Comparison of ENCODE assay signal across 24 cellular contexts in the genomic region with DNA sequence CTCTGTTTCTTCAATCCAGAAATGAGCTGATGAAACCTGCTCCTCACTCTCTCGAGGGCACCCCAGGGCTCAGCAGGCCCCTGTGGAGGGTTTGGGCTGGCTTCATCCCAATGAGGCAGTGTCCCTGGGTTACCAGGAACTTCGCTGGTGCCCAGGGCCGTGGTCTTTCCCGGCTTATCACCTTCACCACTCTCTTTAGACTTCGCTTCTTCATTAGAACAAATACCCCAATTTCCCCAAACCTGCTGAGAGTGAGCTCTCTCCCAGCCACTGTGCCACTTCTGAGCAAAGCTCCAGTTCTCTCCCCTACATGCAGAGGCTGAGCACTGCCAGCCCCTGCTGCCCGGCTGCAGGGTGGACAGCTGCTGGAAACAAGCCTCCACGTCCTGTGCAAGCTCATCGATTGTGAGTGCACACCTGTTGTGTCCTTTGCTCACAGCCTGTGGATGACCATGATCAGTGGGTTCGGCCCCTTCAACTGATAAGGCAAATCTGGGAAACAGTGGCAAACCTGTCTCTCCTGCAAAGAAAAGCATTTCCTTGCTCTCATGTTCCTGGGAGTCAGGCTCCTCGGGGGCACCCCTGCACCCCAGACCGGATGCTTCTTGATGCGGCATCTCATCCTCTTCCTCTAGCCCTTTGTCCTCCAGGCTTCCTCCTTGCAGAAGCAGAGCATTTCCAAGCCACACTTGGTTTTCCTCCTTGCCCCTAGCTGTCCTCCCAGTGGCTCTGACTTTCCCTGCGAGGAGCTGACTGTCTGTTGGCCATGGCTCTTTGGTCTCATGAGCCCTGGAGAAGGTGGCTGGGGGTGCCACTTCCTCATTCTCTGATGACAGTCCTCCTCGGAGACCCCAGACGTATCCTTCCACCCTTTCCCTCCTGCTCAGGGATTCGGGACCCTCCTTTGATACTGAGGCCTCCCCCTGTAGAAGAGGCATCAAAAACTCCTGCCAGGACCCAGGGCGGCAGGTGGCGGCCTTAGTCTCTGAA. TPM values are rescaled to one million over a fixed set of nuclear protein-coding genes. Genes with fewer than 3 reads are reported as not detected.
DNase-seq lines count a peak whose midpoint lies in the region; ATAC-seq, FAIRE-seq and TF ChIP-seq lines count a peak whose summit lies in the region.
"Had no signal": no experiment of that assay in that cellular context is flagged by ENCODE, and none has a peak within 500 bp of the region (broad histone marks: within the 10 kb centered on the region; RNA-seq: fewer than 3 reads in every experiment).

No MANE protein-coding gene starts in this region.

- no peak overlapping the region for H3K14ac ChIP-seq in neuronal stem cell (ENCODE audit: low read length)

- no peak for TF ChIP-seq CTCF in K562 (IDR thresholded peaks at IDR 0.05 in 2 of 3, conservative IDR thresholded peaks at IDR 0.05 in 1 of 3; ENCODE audit: insufficient read depth in 2 of 3, low read depth in 1 of 3, low read length in 3 of 3)
- no peak for TF ChIP-seq CTCF in upper lobe of right lung (IDR thresholded peaks at IDR 0.05)

- no peaks in the 10 kb centered on the region for H3K4me1 ChIP-seq in right cardiac atrium (ENCODE audit: control insufficient read depth, insufficient read depth, low read length)
- H3K4me1 ChIP-seq in K562 (replicated peaks in 1 of 2; ENCODE audit: control insufficient read depth in 2 of 2, insufficient read depth in 2 of 2, low read length in 2 of 2): no peaks in the 10 kb centered on the region
- peaks cover 0 to 1% of the 10 kb centered on the region in 2 donors for H3K4me1 ChIP-seq in neuronal stem cell (ENCODE audit: control insufficient read depth in 2 of 2, insufficient read depth in 1 of 2, low read depth in 1 of 2, low read length in 2 of 2)
- no peaks in the 10 kb centered on the region for H3K4me1 ChIP-seq in upper lobe of right lung

- H4K91ac ChIP-seq in neuronal stem cell (ENCODE audit: low read depth, low read length, poor library complexity): no peak overlapping the region

- no peak for ATAC-seq in right cardiac atrium
- no peak for ATAC-seq in K562
- ATAC-seq in upper lobe of right lung: no peak
- ATAC-seq in HG03469 (IDR thresholded peaks at IDR 0.05; ENCODE audit: unreplicated experiment): no peak
- ATAC-seq in GM21367 (IDR thresholded peaks at IDR 0.05; ENCODE audit: unreplicated experiment): no peak

- H3K27me3 ChIP-seq in right cardiac atrium (ENCODE audit: control insufficient read depth, insufficient read depth) (no peaks in the 10 kb centered on the region), K562 (ENCODE audit: control insufficient read depth in 2 of 2, insufficient read depth in 2 of 2, low read length in 2 of 2) (peaks cover 0 to 9% of the 10 kb centered on the region in 2 experiments; a peak in 1 of 5 replicates), neuronal stem cell (ENCODE audit: control insufficient read depth in 3 of 3, insufficient read depth in 3 of 3, low read depth in 1 of 3, low read length in 3 of 3) (peaks cover 0 to 11% (median 0%) of the 10 kb centered on the region in 3 experiments), upper lobe of right lung (no peaks in the 10 kb centered on the region)

- H3K79me1 ChIP-seq in neuronal stem cell (ENCODE audit: low read depth, low read length): no peaks in the 10 kb centered on the region

- no peak overlapping the region for H3K23ac ChIP-seq in neuronal stem cell (ENCODE audit: low read depth, low read length, poor library complexity)

- no peak for FAIRE-seq in K562 (lab: Jason Lieb, UNC)
- FAIRE-seq: H54 had no signal

- TF ChIP-seq POLR2A in K562 (conservative IDR thresholded peaks at IDR 0.05): no peak

- no TSS peak for BruUV-seq in K562 (replicated peaks; lab: Mats Ljungman, UMichigan)

- DNase-seq in cardiac septum (ENCODE audit: low spot score): peak; percentile 68
- DNase-seq in right cardiac atrium: no peak
- no peak for DNase-seq in K562 (ENCODE audit: extremely low read depth in 1 of 4, low spot score in 3 of 4)
- DNase-seq in neuronal stem cell (ENCODE audit: low spot score): no peak
- peak; percentile 49 for DNase-seq in upper lobe of right lung
- no peak for DNase-seq in T-helper 2 cell
- DNase-seq: AML-193; GDM1; HFFc6; KG1; NCI-H1092; NCI-H1436; NCI-H187 treated with DMSO at 0.1 percent for 48 hours; NCI-H2107; NCI-H510A; NK-92 treated with Interleukin-12 subunit alpha and Interleukin-12 subunit beta, amount 100 ng/mL, for 24 hours; SIG-M5 had no signal

- H3K4me3 ChIP-seq in right cardiac atrium (ENCODE audit: low read length): no peak overlapping the region
- H3K4me3 ChIP-seq in K562: no peak overlapping the region
- H3K4me3 ChIP-seq in neuronal stem cell (ENCODE audit: low read length in 2 of 2): no peak overlapping the region
- H3K4me3 ChIP-seq in upper lobe of right lung: no peak overlapping the region

- no peak overlapping the region for H2BK12ac ChIP-seq in neuronal stem cell (ENCODE audit: low read length)

- H3K36me3 ChIP-seq in K562 (ENCODE audit: control insufficient read depth, insufficient read depth, low read length) (no peaks in the 10 kb centered on the region), neuronal stem cell (replicated peaks in 1 of 2; ENCODE audit: control insufficient read depth in 2 of 2, insufficient read depth in 2 of 2, low read length in 2 of 2) (no peaks in the 10 kb centered on the region), upper lobe of right lung (no peaks in the 10 kb centered on the region)

- no peak for TF ChIP-seq EP300 in K562 (IDR thresholded peaks at IDR 0.05; ENCODE audit: low read length)

- in situ Hi-C loops in K562 (cut with MboI): no loop called here

- H3K9ac ChIP-seq in K562 (ENCODE audit: insufficient read depth in 1 of 2, low read depth in 2 of 2, low read length in 2 of 2) (no peak overlapping the region), neuronal stem cell (ENCODE audit: low read depth, low read length, poor library complexity) (no peak overlapping the region)

- H2BK5ac ChIP-seq in neuronal stem cell (ENCODE audit: low read length): no peak overlapping the region

- H2AFZ ChIP-seq in K562 (ENCODE audit: low read depth, low read length) (no peak overlapping the region), neuronal stem cell (ENCODE audit: low read length) (no peak overlapping the region)

- no peaks in the 10 kb centered on the region for H3K9me1 ChIP-seq in K562 (ENCODE audit: control insufficient read depth, insufficient read depth, low read length)

- POLR2A ChIA-PET in K562 (lab: Yijun Ruan, JAX): interaction anchor here (0.6 kb wide), 2 partner anchors 17 to 20 kb away, joined by 3 read pairs; no protein-coding TSS in a partner anchor

- no peak overlapping the region for H2BK15ac ChIP-seq in neuronal stem cell (ENCODE audit: low read length)

- H3K9me3 ChIP-seq in right cardiac atrium (ENCODE audit: control insufficient read depth, low read length) (no peaks in the 10 kb centered on the region), K562 (replicated peaks; ENCODE audit: control insufficient read depth, insufficient read depth, low read depth, low read length) (0 out of 2 replicates have a peak, but pooled peaks cover 2% of the 10 kb centered on the region), neuronal stem cell (replicated peaks in 1 of 2; ENCODE audit: control insufficient read depth in 2 of 2, insufficient read depth in 1 of 2, low read depth in 1 of 2, low read length in 2 of 2) (no peaks in the 10 kb centered on the region), upper lobe of right lung (no peaks in the 10 kb centered on the region)

- H4K8ac ChIP-seq in neuronal stem cell (ENCODE audit: low read depth, low read length): no peak overlapping the region

- no peak overlapping the region for H3K4ac ChIP-seq in neuronal stem cell (ENCODE audit: low read length)

- CTCF ChIA-PET in K562 (lab: Yijun Ruan, JAX; ENCODE audit: low intra/inter-chr PET ratio): no interaction called here

- no peaks in the 10 kb centered on the region for H3K79me2 ChIP-seq in K562 (ENCODE audit: control insufficient read depth, insufficient read depth, low read length)

- H2BK120ac ChIP-seq in neuronal stem cell (ENCODE audit: low read depth, low read length): no peak overlapping the region

- H3K27ac ChIP-seq in right cardiac atrium (ENCODE audit: low read length) (no peak overlapping the region), K562 (ENCODE audit: extremely low read depth, low read depth, low read length) (no peak overlapping the region), neuronal stem cell (replicated peaks; ENCODE audit: low read length) (no peak overlapping the region), upper lobe of right lung (no peak overlapping the region)
- H3K27ac ChIP-seq: RWPE1 had no signal

- peak overlapping the region; percentile 13 for H2AK5ac ChIP-seq in neuronal stem cell (ENCODE audit: low read depth, low read length)

- H3K4me2 ChIP-seq in K562 (ENCODE audit: insufficient read depth, low read length) (no peak overlapping the region), neuronal stem cell (ENCODE audit: insufficient read depth, low read length, poor library complexity, severe bottlenecking) (no peak overlapping the region)

- H3K18ac ChIP-seq in neuronal stem cell (ENCODE audit: low read length): peak overlapping the region; percentile 51

- WGBS in right cardiac atrium: 75% methylated on average over 18 of the region's 18 CpGs
- WGBS in K562 (ENCODE audit: insufficient coverage, low coverage, missing lambda C conversion rate): under 1% methylated on average over 16 of the region's 18 CpGs
- WGBS in neuronal stem cell (ENCODE audit: extremely low coverage in 2 of 2, insufficient read length in 2 of 2, insufficient replicate concordance in 1 of 2), 2 donors: no CpG with 5 or more reads among the region's 18 CpGs

- H4K20me1 ChIP-seq in K562 (replicated peaks; ENCODE audit: control insufficient read depth, insufficient read depth, low read length): no peaks in the 10 kb centered on the region

- no peak for TF ChIP-seq RAD21 in K562 (CRISPR knock-in tag; conservative IDR thresholded peaks at IDR 0.05 in 1 of 2, IDR thresholded peaks at IDR 0.05 in 1 of 2)

- intact Hi-C loops in cardiac septum (cut with DNase I): no loop called here
- intact Hi-C loops in right cardiac atrium (cut with DNase I): no loop called here
- intact Hi-C loops in K562 (cut with micrococcal nuclease): no loop called here
- intact Hi-C loops in upper lobe of right lung (cut with DNase I): no loop called here

RNA-seq across cellular contexts. Expression of gene C4orf50, which starts 28.7 kb away (rescaled TPM):
- 0.03 TPM for total RNA-seq in cardiac septum
- under 1 TPM in 2 of 4 donors, not detected in 2; 0.03 TPM for total RNA-seq in right cardiac atrium
- polyA plus RNA-seq in right cardiac atrium: 0.02 TPM
- total RNA-seq in K562 (2011; cell fraction: chromatin; rRNA removed; ENCODE audit: low replicate concordance): not detected in 2 replicates
- total RNA-seq in K562 (2011; cell fraction: nucleolus; rRNA removed): not detected in 2 replicates
- not detected in 2 replicates for total RNA-seq in K562 (2011; cell fraction: nucleoplasm; rRNA removed)
- total RNA-seq in K562 (2014; rRNA removed): not detected in 2 replicates
- not detected in 2 replicates for total RNA-seq in K562 (2014; rRNA removed; fragmentation: Illumina TruSeq; extraction: Trizol)
- not detected in 2 replicates for total RNA-seq in K562 (2015; rRNA removed; fragmentation: Illumina TruSeq; extraction: Trizol)
- total RNA-seq in K562 (2021): not detected in 2 replicates
- not detected in 2 replicates for polyA plus RNA-seq in K562 (2011; rRNA removed)
- not detected in 2 replicates for polyA plus RNA-seq in K562 (2011; cell fraction: cytosol; rRNA removed)
- polyA plus RNA-seq in K562 (2011; cell fraction: nucleus; rRNA removed): not detected in 2 replicates
- polyA plus RNA-seq in K562 (2012): not detected in 2 replicates
- not detected in 2 replicates for polyA plus RNA-seq in K562 (2014; fragmentation: Illumina TruSeq; extraction: Trizol)
- not detected for polyA plus RNA-seq in K562 (2014; fragmentation: Nextera tagmentation; extraction: Ambion mirVana)
- not detected in 2 replicates for polyA plus RNA-seq in K562 (2014; rRNA removed)
- not detected in 2 replicates for polyA minus RNA-seq in K562 (2011; rRNA and poly(A)+ RNA removed)
- polyA minus RNA-seq in K562 (2011; cell fraction: cytosol; rRNA and poly(A)+ RNA removed): not detected in 2 replicates
- not detected in 2 replicates for polyA minus RNA-seq in K562 (2011; cell fraction: nucleus; rRNA and poly(A)+ RNA removed)
- polyA plus RNA-seq in neuronal stem cell (2013, experiment 1 of 2): 0.01 TPM
- polyA plus RNA-seq in neuronal stem cell (2013, experiment 2 of 2): 0.01 TPM
- total RNA-seq in upper lobe of right lung: 0.12 TPM
- total RNA-seq: HFFc6, HT1080 had no signal
- polyA plus RNA-seq: AG04450, CD14-positive monocyte had no signal

Comparison
In these comparisons a context has a peak if more than half of its experiments do, and no peak if none do; other contexts are left out.
1. DNase-seq: peak in cardiac septum (single experiment) and upper lobe of right lung (single experiment); none in right cardiac atrium (0 of 3), K562 (0 of 4), neuronal stem cell (single experiment) and T-helper 2 cell (0 of 5).